13 cellular contexts compared by ENCODE assay signal in the genomic region with DNA sequence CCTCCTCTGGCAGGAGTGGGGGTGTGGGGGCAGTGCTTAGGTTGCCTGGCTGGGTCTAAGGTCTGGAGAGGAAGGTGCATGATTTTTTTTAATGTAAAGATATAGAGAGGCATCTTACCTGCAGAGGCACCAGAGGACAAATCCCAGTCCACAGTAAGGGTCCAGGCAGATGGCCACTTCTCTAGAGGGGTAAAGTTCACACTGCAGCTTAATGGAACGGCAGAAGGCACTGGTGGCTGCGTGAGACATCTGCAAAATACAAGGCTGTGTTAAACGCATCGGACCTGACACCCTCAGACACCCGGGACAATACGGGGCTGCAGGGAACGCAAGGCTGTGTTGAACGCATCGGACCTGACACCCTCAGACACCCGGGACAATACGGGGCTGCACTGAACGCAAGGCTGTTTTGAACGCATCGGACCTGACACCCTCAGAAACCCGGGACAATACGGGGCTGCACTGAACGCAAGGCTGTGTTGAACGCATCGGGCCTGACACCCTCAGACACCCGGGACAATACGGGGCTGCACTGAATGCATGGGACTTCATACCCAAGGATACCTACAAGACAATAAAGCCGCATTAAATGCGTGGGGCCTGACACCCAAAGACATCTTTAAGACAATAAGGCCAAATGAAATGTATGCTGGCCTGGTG.
DNase-seq lines count a peak whose midpoint lies in the region; TF ChIP-seq lines count a peak whose summit lies in the region.
"Had no signal": no experiment of that assay in that cellular context is flagged by ENCODE, and none has a peak within 500 bp of the region (broad histone marks: within the 10 kb centered on the region; RNA-seq: fewer than 3 reads in every experiment).

No MANE protein-coding gene starts in this region.

- POLR2A ChIA-PET in GM10248 (lab: Yijun Ruan, JAX) = no interaction called here

- H3K27me3 Mint-ChIP-seq in progenitor cell of endocrine pancreas = no peaks in the 10 kb centered on the region
- H3K27me3 Mint-ChIP-seq: CD4-positive, CD25-positive, alpha-beta regulatory T cell had no signal

- H3K4me3 Mint-ChIP-seq in progenitor cell of endocrine pancreas (ENCODE audit: low read depth) = no peak overlapping the region
- H3K4me3 Mint-ChIP-seq: CD4-positive, CD25-positive, alpha-beta regulatory T cell had no signal

- peak overlapping the region; percentile 33 for H3K27ac Mint-ChIP-seq in progenitor cell of endocrine pancreas

- peak overlapping the region; percentile 35 for H3K27ac ChIP-seq in OCI-LY1 (ENCODE audit: low read depth, low read length, poor library complexity, severe bottlenecking)
- H3K27ac ChIP-seq: BLaER1, GM23248 had no signal

- no peaks in the 10 kb centered on the region for H3K9me3 ChIP-seq in OCI-LY1 (ENCODE audit: low read length)
- H3K9me3 ChIP-seq: BLaER1 had no signal

- H3K4me3 ChIP-seq in OCI-LY1 (ENCODE audit: low read depth, low read length, poor library complexity, severe bottlenecking) = no peak overlapping the region
- H3K4me3 ChIP-seq: BLaER1, GM12878, GM23248 had no signal

- no peaks in the 10 kb centered on the region for H3K9me3 Mint-ChIP-seq in progenitor cell of endocrine pancreas (ENCODE audit: low read depth)
- H3K9me3 Mint-ChIP-seq: CD4-positive, CD25-positive, alpha-beta regulatory T cell had no signal

- peaks cover 80% of the 10 kb centered on the region for H3K36me3 ChIP-seq in OCI-LY1 (ENCODE audit: insufficient read depth, low read length)

- no peak overlapping the region for H3K9ac ChIP-seq in OCI-LY1 (ENCODE audit: low read length)
- H3K9ac ChIP-seq: BLaER1, GM23248 had no signal

- peaks cover 5% of the 10 kb centered on the region; the same call in 1 of the 2 replicates for H3F3A ChIP-seq in OCI-LY1 (ENCODE audit: insufficient read depth, low read length)

- peaks cover 25% of the 10 kb centered on the region for H3K4me1 ChIP-seq in OCI-LY1 (ENCODE audit: insufficient read depth, low read length, severe bottlenecking)

- no peaks in the 10 kb centered on the region for H3K4me1 Mint-ChIP-seq in progenitor cell of endocrine pancreas (ENCODE audit: low read depth)

- peak; percentile 45 for DNase-seq in activated CD8-positive, alpha-beta memory T cell treated with anti-CD3 and anti-CD28 coated beads for 24 hours
- DNase-seq in activated CD8-positive, alpha-beta memory T cell treated with anti-CD3 and anti-CD28 coated beads, Interleukin-2, amount 50 U/mL, for 4 hours = no peak
- DNase-seq in progenitor cell of endocrine pancreas (ENCODE audit: low spot score, unreplicated experiment) = no peak
- DNase-seq in NCI-H748 (lab: John Stamatoyannopoulos, UW; ENCODE audit: unreplicated experiment) = no peak
- DNase-seq in GM10248 (ENCODE audit: extremely low spot score) = no peak
- no peak for DNase-seq in LoVo (ENCODE audit: low spot score)
- DNase-seq: 8988T; AML-193; CD4-positive, CD25-positive, alpha-beta regulatory T cell; GM23248 had no signal

- H4K20me1 ChIP-seq in OCI-LY1 (ENCODE audit: insufficient read depth, low read length) = no peaks in the 10 kb centered on the region
- H4K20me1 ChIP-seq: BLaER1 had no signal

- H3K79me2 ChIP-seq in OCI-LY1 (ENCODE audit: insufficient read depth, low read length) = no peaks in the 10 kb centered on the region

- no peak for TF ChIP-seq CTCF in OCI-LY1 (IDR thresholded peaks at IDR 0.05; ENCODE audit: low read length)
- TF ChIP-seq CTCF in progenitor cell of endocrine pancreas (IDR thresholded peaks at IDR 0.05; ENCODE audit: unreplicated experiment) = no peak
- TF ChIP-seq CTCF in GM10248 (IDR thresholded peaks at IDR 0.05; ENCODE audit: control extremely low read depth, extremely low read depth, low read depth, missing control alignments) = no peak

- H2AFZ ChIP-seq in OCI-LY1 (ENCODE audit: low read length) = no peak overlapping the region
- H2AFZ ChIP-seq: GM23248 had no signal

- no peak overlapping the region for H3K4me2 ChIP-seq in OCI-LY1 (ENCODE audit: low read length)
- H3K4me2 ChIP-seq: BLaER1 had no signal

- H3K27me3 ChIP-seq in OCI-LY1 (ENCODE audit: insufficient read depth, low read length) = no peaks in the 10 kb centered on the region
- H3K27me3 ChIP-seq: BLaER1 had no signal

- H3K36me3 Mint-ChIP-seq in progenitor cell of endocrine pancreas (ENCODE audit: insufficient read depth) = peaks cover 23% of the 10 kb centered on the region

- CTCF ChIA-PET in GM10248 (lab: Yijun Ruan, JAX) = no interaction called here

- no peaks in the 10 kb centered on the region for H3K9me2 ChIP-seq in OCI-LY1 (ENCODE audit: low read depth, low read length)
